Comparison of ENCODE assay signal across 1 cellular context in the genomic region with DNA sequence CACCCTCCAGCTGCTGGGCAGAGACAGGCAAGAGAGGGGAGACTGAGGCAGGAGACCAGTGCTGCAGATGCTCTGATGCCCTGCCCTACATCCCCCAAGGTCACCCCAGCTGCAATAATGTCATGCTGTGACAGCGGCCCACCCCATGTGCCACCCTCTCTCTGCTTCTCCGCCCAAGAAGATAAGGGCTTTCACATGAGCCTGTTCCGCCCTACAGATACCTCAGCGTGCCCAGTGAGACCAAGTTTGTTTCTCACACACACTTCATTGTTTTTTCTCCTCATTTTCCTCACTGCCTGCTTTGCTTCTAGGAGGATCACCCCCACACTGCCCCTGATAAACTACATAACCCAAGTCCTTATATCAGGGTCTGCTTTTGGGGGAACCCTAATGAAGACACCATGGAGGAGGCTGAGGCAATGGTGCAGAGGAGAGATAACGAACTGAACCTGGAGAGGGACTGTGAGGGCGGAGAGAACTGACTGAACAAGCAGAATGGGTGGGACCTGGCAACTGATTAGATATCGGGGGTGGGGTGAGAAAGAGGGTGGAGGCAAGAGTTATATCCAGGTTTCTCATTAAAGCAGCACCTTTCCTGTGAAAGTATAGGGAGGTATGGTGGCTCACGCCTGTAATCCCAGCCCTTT.
TF ChIP-seq lines count a peak whose summit lies in the region.

No MANE protein-coding gene starts in this region.

TF ChIP-seq in GM23338, 12 proteins besides CTCF, POLR2A, EP300 and RAD21:
- no peak for TF ChIP-seq STAT1 (IDR thresholded peaks at IDR 0.05; ENCODE audit: unreplicated experiment)
